26 cellular contexts compared by ENCODE assay signal in genomic region chr1:116997011-116997410, GRCh38. TPM values are rescaled to one million over a fixed set of nuclear protein-coding genes. Genes with fewer than 3 reads are reported as not detected.
DNase-seq lines count a peak whose midpoint lies in the region; ATAC-seq and TF ChIP-seq lines count a peak whose summit lies in the region.
"Had no signal": no experiment of that assay in that cellular context is flagged by ENCODE, and none has a peak within 500 bp of the region (broad histone marks: within the 10 kb centered on the region; RNA-seq: fewer than 3 reads in every experiment).

No MANE protein-coding gene starts in this region.

- H3K18ac ChIP-seq in mesenchymal stem cell (ENCODE audit: low read depth in 1 of 2, low read length in 2 of 2): no peak overlapping the region

- no peak overlapping the region for H3K23ac ChIP-seq in mesenchymal stem cell (ENCODE audit: low read length in 2 of 2)

- H3K9me2 ChIP-seq in PC-3 (replicated peaks; ENCODE audit: low read length): no peaks in the 10 kb centered on the region
- H3K9me2 ChIP-seq in MM.1S (replicated peaks; ENCODE audit: insufficient read depth, low read length): no peaks in the 10 kb centered on the region

- no peak overlapping the region for H2AK5ac ChIP-seq in mesenchymal stem cell (ENCODE audit: low read length, severe bottlenecking)

- no peak overlapping the region for H2AFZ ChIP-seq in ACC112 (ENCODE audit: low read length, unreplicated experiment)
- H2AFZ ChIP-seq in PC-3 (ENCODE audit: low read length): no peak overlapping the region
- no peak overlapping the region for H2AFZ ChIP-seq in mesenchymal stem cell (ENCODE audit: low read depth, low read length)
- no peak overlapping the region for H2AFZ ChIP-seq in MM.1S (ENCODE audit: low read length)

- no peak overlapping the region for H3K4me3 Mint-ChIP-seq in chondrocyte (ENCODE audit: unreplicated experiment)
- no peak overlapping the region for H3K4me3 Mint-ChIP-seq in activated T-cell treated with anti-CD3 and anti-CD28 coated beads, Interleukin-2, amount 50 U/mL, for 24 hours
- H3K4me3 Mint-ChIP-seq: activated CD4-positive, alpha-beta memory T cell treated with anti-CD3 and anti-CD28 coated beads, Interleukin-2, amount 10 ng/mL, durations not matched to agents 7 days and 5 days; activated naive CD4-positive, alpha-beta T cell treated with anti-CD3 and anti-CD28 coated beads, Interleukin-2, amount 10 ng/mL, durations not matched to agents 7 days and 5 days; brain; CD14-positive monocyte; WTC11 had no signal

- H3K36me3 ChIP-seq in ACC112 (ENCODE audit: insufficient read depth, low read length) (no peaks in the 10 kb centered on the region), PC-3 (ENCODE audit: low read depth, low read length) (no peaks in the 10 kb centered on the region), mesenchymal stem cell (ENCODE audit: control insufficient read depth in 1 of 2, insufficient read depth in 2 of 2, low read depth in 1 of 2, low read length in 2 of 2) (no peaks in the 10 kb centered on the region), MM.1S (replicated peaks; ENCODE audit: insufficient read depth, low read length) (no peaks in the 10 kb centered on the region)
- H3K36me3 ChIP-seq: HAP-1, upper lobe of left lung had no signal

- DNase-seq in PC-3 (peak; percentile 19), chondrocyte (ENCODE audit: low spot score) (no peak), mesenchymal stem cell (no peak), putamen (ENCODE audit: low spot score) (no peak), MM.1S (no peak), NCI-H2196 (lab: John Stamatoyannopoulos, UW; ENCODE audit: unreplicated experiment) (no peak)
- no peak for DNase-seq in activated T-cell treated with anti-CD3 and anti-CD28 coated beads, Interleukin-2, amount 50 U/mL, for 24 hours
- DNase-seq: activated CD4-positive, alpha-beta memory T cell treated with anti-CD3 and anti-CD28 coated beads, Interleukin-2, amount 10 ng/mL, durations not matched to agents 7 days and 5 days; activated naive CD4-positive, alpha-beta T cell treated with anti-CD3 and anti-CD28 coated beads, Interleukin-2, amount 10 ng/mL, durations not matched to agents 7 days and 5 days; activated T-cell treated with anti-CD3 and anti-CD28 coated beads, Interleukin-2, amount 50 U/mL, for 1 hour; DMS153; GF-D8; NCI-H146; NCI-H2171 treated with DMSO at 0.1 percent for 48 hours; psoas muscle; stimulated activated CD4-positive, alpha-beta T cell treated with anti-CD3 and anti-CD28 coated beads, Interleukin-4, amount 100 ng/mL, for 4 hours; T-helper 2 cell; upper lobe of left lung had no signal

- H3K9me3 ChIP-seq in PC-3 (ENCODE audit: low read length) (no peaks in the 10 kb centered on the region), mesenchymal stem cell (ENCODE audit: control insufficient read depth, low read length) (no peaks in the 10 kb centered on the region), MM.1S (replicated peaks; ENCODE audit: insufficient read depth, low read length) (no peaks in the 10 kb centered on the region)
- H3K9me3 ChIP-seq: HAP-1, psoas muscle, upper lobe of left lung had no signal

- no peak overlapping the region for H4K8ac ChIP-seq in mesenchymal stem cell (ENCODE audit: low read length)

- H3K27ac ChIP-seq in ACC112 (ENCODE audit: low read depth, low read length) (peak overlapping the region; percentile 87), PC-3 (ENCODE audit: low read length) (no peak overlapping the region), mesenchymal stem cell (ENCODE audit: low read length, poor library complexity, severe bottlenecking) (peak overlapping the region; percentile 95), MM.1S (ENCODE audit: low read length) (no peak overlapping the region)
- H3K27ac ChIP-seq: psoas muscle, upper lobe of left lung had no signal

- H2BK12ac ChIP-seq in mesenchymal stem cell (ENCODE audit: low read length in 2 of 2): no peak overlapping the region

- H3K9me3 Mint-ChIP-seq in chondrocyte (ENCODE audit: low read depth): no peaks in the 10 kb centered on the region
- H3K9me3 Mint-ChIP-seq in activated T-cell treated with anti-CD3 and anti-CD28 coated beads, Interleukin-2, amount 50 U/mL, for 24 hours: peaks cover 2% of the 10 kb centered on the region
- H3K9me3 Mint-ChIP-seq: activated CD4-positive, alpha-beta memory T cell treated with anti-CD3 and anti-CD28 coated beads, Interleukin-2, amount 10 ng/mL, durations not matched to agents 7 days and 5 days; CD14-positive monocyte had no signal

- H3K4me1 Mint-ChIP-seq in chondrocyte (ENCODE audit: low read depth): peaks cover 14% of the 10 kb centered on the region
- peaks cover 31% of the 10 kb centered on the region for H3K4me1 Mint-ChIP-seq in activated T-cell treated with anti-CD3 and anti-CD28 coated beads, Interleukin-2, amount 50 U/mL, for 24 hours (ENCODE audit: low read depth)
- H3K4me1 Mint-ChIP-seq: brain had no signal

- H3K14ac ChIP-seq in mesenchymal stem cell (ENCODE audit: low read length in 2 of 2): no peak overlapping the region

- H3K79me2 ChIP-seq in ACC112 (ENCODE audit: control insufficient read depth, insufficient read depth, low read length, unreplicated experiment) (no peaks in the 10 kb centered on the region), PC-3 (ENCODE audit: low read length) (no peaks in the 10 kb centered on the region), MM.1S (ENCODE audit: low read length) (no peaks in the 10 kb centered on the region)

- CTCF ChIA-PET in PC-3 (lab: Charles Lee): no interaction called here

- H3F3A ChIP-seq in PC-3 (ENCODE audit: low read length, unreplicated experiment) (no peaks in the 10 kb centered on the region), MM.1S (ENCODE audit: insufficient read depth, low read length) (no peaks in the 10 kb centered on the region)

- peaks cover 2% of the 10 kb centered on the region for H3K79me1 ChIP-seq in mesenchymal stem cell (replicated peaks; ENCODE audit: low read length, poor library complexity, severe bottlenecking)

- POLR2A ChIA-PET in PC-3 (lab: Charles Lee; ENCODE audit: unreplicated experiment): no interaction called here

- H2BK15ac ChIP-seq in mesenchymal stem cell (ENCODE audit: low read depth, poor library complexity, severe bottlenecking): no peak overlapping the region

- H3K4me2 ChIP-seq in PC-3 (ENCODE audit: low read length): no peak overlapping the region
- no peak overlapping the region for H3K4me2 ChIP-seq in mesenchymal stem cell (ENCODE audit: low read length, poor library complexity, severe bottlenecking)
- H3K4me2 ChIP-seq in MM.1S (ENCODE audit: low read depth, low read length): no peak overlapping the region

- H4K91ac ChIP-seq in mesenchymal stem cell (ENCODE audit: low read length): no peak overlapping the region

- no peak overlapping the region for H2BK120ac ChIP-seq in mesenchymal stem cell (ENCODE audit: low read depth, low read length)

- intact Hi-C loops in PC-3 (cut with micrococcal nuclease): no loop called here

- no TSS peak for BruUV-seq in PC-3 (replicated peaks; lab: Mats Ljungman, UMichigan)

- H3K4ac ChIP-seq in mesenchymal stem cell (ENCODE audit: low read depth in 1 of 2, low read length in 2 of 2): no peak overlapping the region

- H3K27ac Mint-ChIP-seq in chondrocyte (ENCODE audit: unreplicated experiment): peak overlapping the region; percentile 37
- H3K27ac Mint-ChIP-seq in activated T-cell treated with anti-CD3 and anti-CD28 coated beads, Interleukin-2, amount 50 U/mL, for 24 hours: no peak overlapping the region
- H3K27ac Mint-ChIP-seq: activated CD4-positive, alpha-beta memory T cell treated with anti-CD3 and anti-CD28 coated beads, Interleukin-2, amount 10 ng/mL, durations not matched to agents 7 days and 5 days; activated naive CD4-positive, alpha-beta T cell treated with anti-CD3 and anti-CD28 coated beads, Interleukin-2, amount 10 ng/mL, durations not matched to agents 7 days and 5 days; CD14-positive monocyte; WTC11 had no signal

- TF ChIP-seq CTCF in PC-3 (conservative IDR thresholded peaks at IDR 0.05; ENCODE audit: low read depth, low read length) (no peak), chondrocyte (IDR thresholded peaks at IDR 0.05) (no peak), MM.1S (IDR thresholded peaks at IDR 0.05; ENCODE audit: low read length) (no peak)

- H3K4me3 ChIP-seq in ACC112 (ENCODE audit: low read depth, low read length) (no peak overlapping the region), PC-3 (ENCODE audit: low read length) (no peak overlapping the region), mesenchymal stem cell (ENCODE audit: insufficient read depth in 1 of 2, low read depth in 1 of 2, low read length in 2 of 2) (no peak overlapping the region), MM.1S (ENCODE audit: low read length) (no peak overlapping the region)
- H3K4me3 ChIP-seq: GM12878, HAP-1, psoas muscle, upper lobe of left lung had no signal

- WGBS in mesenchymal stem cell: 95% methylated on average over 1 of the region's 1 CpG

- H3K4me1 ChIP-seq in ACC112 (ENCODE audit: control insufficient read depth, insufficient read depth, low read length, unreplicated experiment): peaks cover 27% of the 10 kb centered on the region
- H3K4me1 ChIP-seq in PC-3 (ENCODE audit: insufficient read depth, low read length): 0 out of 2 replicates have a peak, but pooled peaks cover 5% of the 10 kb centered on the region
- peaks cover 4% of the 10 kb centered on the region for H3K4me1 ChIP-seq in mesenchymal stem cell (ENCODE audit: control insufficient read depth, insufficient read depth, low read depth, low read length)
- no peaks in the 10 kb centered on the region for H3K4me1 ChIP-seq in MM.1S (ENCODE audit: low read length)
- H3K4me1 ChIP-seq: HAP-1, psoas muscle, upper lobe of left lung had no signal

- ATAC-seq in PC-3: no peak
- ATAC-seq: GM12878, HepG2, psoas muscle, WTC11 had no signal

- no peaks in the 10 kb centered on the region for H4K20me1 ChIP-seq in PC-3 (ENCODE audit: low read length)
- H4K20me1 ChIP-seq in MM.1S (ENCODE audit: insufficient read depth, low read length): no peaks in the 10 kb centered on the region

- H3K9ac ChIP-seq in PC-3 (ENCODE audit: low read length): no peak overlapping the region
- no peak overlapping the region for H3K9ac ChIP-seq in mesenchymal stem cell (ENCODE audit: low read length)
- no peak overlapping the region for H3K9ac ChIP-seq in MM.1S (ENCODE audit: low read length)

- H3K27me3 Mint-ChIP-seq in chondrocyte (ENCODE audit: low read depth): no peaks in the 10 kb centered on the region
- H3K27me3 Mint-ChIP-seq in activated T-cell treated with anti-CD3 and anti-CD28 coated beads, Interleukin-2, amount 50 U/mL, for 24 hours: no peaks in the 10 kb centered on the region
- H3K27me3 Mint-ChIP-seq: brain had no signal

- H3K27me3 ChIP-seq in ACC112 (ENCODE audit: insufficient read depth, low read length) (no peaks in the 10 kb centered on the region), PC-3 (ENCODE audit: low read length) (no peaks in the 10 kb centered on the region), mesenchymal stem cell (ENCODE audit: control insufficient read depth in 1 of 2, insufficient read depth in 1 of 2, low read length in 2 of 2) (no peaks in the 10 kb centered on the region), MM.1S (replicated peaks; ENCODE audit: insufficient read depth, low read length) (no peaks in the 10 kb centered on the region)
- H3K27me3 ChIP-seq: upper lobe of left lung had no signal

- no peak overlapping the region for H2BK5ac ChIP-seq in mesenchymal stem cell (ENCODE audit: low read depth, low read length, poor library complexity, severe bottlenecking)

- H3K36me3 Mint-ChIP-seq in chondrocyte (ENCODE audit: low read depth): peaks cover 5% of the 10 kb centered on the region
- H3K36me3 Mint-ChIP-seq in activated T-cell treated with anti-CD3 and anti-CD28 coated beads, Interleukin-2, amount 50 U/mL, for 24 hours (ENCODE audit: low read depth): no peaks in the 10 kb centered on the region
- H3K36me3 Mint-ChIP-seq: activated naive CD4-positive, alpha-beta T cell treated with anti-CD3 and anti-CD28 coated beads, Interleukin-2, amount 10 ng/mL, durations not matched to agents 7 days and 5 days had no signal

RNA-seq across cellular contexts. Expression of gene CD101, which starts 4.5 kb away (rescaled TPM):
- total RNA-seq in PC-3 (2014; rRNA removed): 0.17 and 0.36 TPM in 2 replicates
- 0.79 to 1.4 TPM (median 1.0 TPM) in 3 replicates for total RNA-seq in chondrocyte
- polyA plus RNA-seq in mesenchymal stem cell (2013, experiment 1 of 2): 0.29 TPM
- polyA plus RNA-seq in mesenchymal stem cell (2013, experiment 2 of 2): 0.21 TPM
- total RNA-seq: OCI-LY7 had no signal

Comparison
In these comparisons a context has a peak if more than half of its experiments do, and no peak if none do; other contexts are left out.
1. H3K27ac ChIP-seq: peak in ACC112 (single experiment) and mesenchymal stem cell (single experiment); none in PC-3 (single experiment) and MM.1S (single experiment).